ENCODE assay signal across 23 cellular contexts in genomic region chr9:87123830-87124229, GRCh38.
"Had no signal": no experiment of that assay in that cellular context is flagged by ENCODE, and none has a peak within 500 bp of the region (broad histone marks: within the 10 kb centered on the region; RNA-seq: fewer than 3 reads in every experiment).

No MANE protein-coding gene starts in this region.

- H3K36me3 Mint-ChIP-seq: activated naive CD8-positive, alpha-beta T cell; natural killer cell; WTC11 had no signal

- H3K27ac Mint-ChIP-seq: activated naive CD8-positive, alpha-beta T cell; activated T-helper 2 cell treated with anti-CD3 and anti-CD28 coated beads, Interferon-gamma antibody, Interleukin-2, Interleukin-4, amounts not matched to agents 10 μg/mL and 5 μg/mL and 100 μg/mL, durations not matched to agents 14 hours and 24 hours and 36 hours; dendritic cell treated with granulocyte-macrophage colony-stimulating factor and Interleukin-4, amounts not matched to agents 40 ng/mL and 50 ng/mL, for 4 days; natural killer cell; WTC11 had no signal

- H3K27ac ChIP-seq: right lobe of liver, testis had no signal

- H3K27me3 ChIP-seq: right lobe of liver, testis had no signal

- H3K4me3 ChIP-seq: lung, right lobe of liver, testis had no signal

- H3K4me1 Mint-ChIP-seq: natural killer cell, WTC11 had no signal

- H3K36me3 ChIP-seq: right lobe of liver had no signal

- H3K9me3 ChIP-seq: right lobe of liver, testis had no signal

- H3K9me3 Mint-ChIP-seq: activated T-cell treated with anti-CD3 and anti-CD28 coated beads, Interleukin-2, amount 50 U/mL, for 24 hours; activated T-helper 2 cell treated with anti-CD3 and anti-CD28 coated beads, Interferon-gamma antibody, Interleukin-2, Interleukin-4, amounts not matched to agents 10 μg/mL and 5 μg/mL and 100 μg/mL, durations not matched to agents 14 hours and 24 hours and 36 hours; dendritic cell treated with granulocyte-macrophage colony-stimulating factor and Interleukin-4, amounts not matched to agents 40 ng/mL and 50 ng/mL, for 4 days; natural killer cell; WTC11 had no signal

- DNase-seq: activated CD8-positive, alpha-beta memory T cell treated with anti-CD3 and anti-CD28 coated beads for 24 hours; activated CD8-positive, alpha-beta memory T cell treated with anti-CD3 and anti-CD28 coated beads, Interleukin-2, amount 50 U/mL, for 4 hours; activated naive CD4-positive, alpha-beta T cell; activated T-cell treated with anti-CD3 and anti-CD28 coated beads, Interleukin-2, amount 50 U/mL, for 24 hours; amygdala; effector CD4-positive, alpha-beta T cell; erythroblast; foreskin fibroblast; midbrain; natural killer cell; right lobe of liver; stimulated activated CD4-positive, alpha-beta T cell treated with anti-CD3 and anti-CD28 coated beads, Interleukin-2, amount 100 ng/mL, for 48 hours; stimulated activated CD8-positive, alpha-beta memory T cell treated with anti-CD3 and anti-CD28 coated beads, Interleukin-4, amount 100 ng/mL, for 48 hours; stimulated activated naive CD4-positive, alpha-beta T cell; T-helper 1 cell; testis; trophoblast cell had no signal

- ATAC-seq: left lobe of liver, natural killer cell, right lobe of liver, WTC11 had no signal

- H3K4me3 Mint-ChIP-seq: activated naive CD8-positive, alpha-beta T cell; activated T-cell treated with anti-CD3 and anti-CD28 coated beads, Interleukin-2, amount 50 U/mL, for 24 hours; dendritic cell treated with granulocyte-macrophage colony-stimulating factor and Interleukin-4, amounts not matched to agents 40 ng/mL and 50 ng/mL, for 4 days; natural killer cell; WTC11 had no signal
